Comparison of ENCODE assay signal across 1 cellular context in the genomic region with DNA sequence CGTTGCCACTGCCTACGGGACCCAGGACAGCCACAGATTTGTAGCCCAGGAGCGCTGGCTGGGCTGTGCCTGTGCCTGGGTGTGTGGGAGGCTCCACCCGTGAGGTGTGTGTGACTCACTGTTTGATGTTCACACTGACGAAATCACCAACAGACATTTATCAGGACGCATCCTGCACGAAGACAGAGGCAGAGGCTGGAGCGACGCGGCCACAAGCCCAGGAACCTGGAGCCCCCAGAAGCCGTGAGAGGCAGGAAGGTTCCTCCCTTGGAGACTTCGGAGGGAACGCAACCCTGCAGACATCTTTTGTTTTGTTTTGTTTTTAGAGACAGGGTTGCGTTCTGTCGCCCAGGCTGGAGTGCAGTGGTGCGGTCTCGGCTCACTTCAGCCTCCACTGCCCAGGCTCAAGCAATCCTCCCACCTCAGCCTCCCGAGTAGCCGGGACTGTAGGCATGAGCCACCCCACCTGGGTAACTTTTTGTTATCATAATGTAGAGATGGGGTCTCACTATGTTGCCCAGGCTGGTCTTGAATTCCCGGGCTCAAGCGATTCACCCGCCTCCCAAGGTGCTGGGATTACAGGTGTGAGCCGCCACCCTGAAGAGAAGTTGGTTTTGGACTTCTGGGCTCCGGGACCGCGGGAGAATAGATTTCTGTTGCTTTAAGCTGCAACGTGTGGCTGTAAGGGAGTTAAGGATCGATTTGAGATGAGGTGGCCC.
TF ChIP-seq lines count a peak whose summit lies in the region.

No MANE protein-coding gene starts in this region.

TF ChIP-seq in K562, 482 proteins besides CTCF, POLR2A, EP300 and RAD21 (continued from another document and continues in another):
- TF ChIP-seq, protein P1, sequence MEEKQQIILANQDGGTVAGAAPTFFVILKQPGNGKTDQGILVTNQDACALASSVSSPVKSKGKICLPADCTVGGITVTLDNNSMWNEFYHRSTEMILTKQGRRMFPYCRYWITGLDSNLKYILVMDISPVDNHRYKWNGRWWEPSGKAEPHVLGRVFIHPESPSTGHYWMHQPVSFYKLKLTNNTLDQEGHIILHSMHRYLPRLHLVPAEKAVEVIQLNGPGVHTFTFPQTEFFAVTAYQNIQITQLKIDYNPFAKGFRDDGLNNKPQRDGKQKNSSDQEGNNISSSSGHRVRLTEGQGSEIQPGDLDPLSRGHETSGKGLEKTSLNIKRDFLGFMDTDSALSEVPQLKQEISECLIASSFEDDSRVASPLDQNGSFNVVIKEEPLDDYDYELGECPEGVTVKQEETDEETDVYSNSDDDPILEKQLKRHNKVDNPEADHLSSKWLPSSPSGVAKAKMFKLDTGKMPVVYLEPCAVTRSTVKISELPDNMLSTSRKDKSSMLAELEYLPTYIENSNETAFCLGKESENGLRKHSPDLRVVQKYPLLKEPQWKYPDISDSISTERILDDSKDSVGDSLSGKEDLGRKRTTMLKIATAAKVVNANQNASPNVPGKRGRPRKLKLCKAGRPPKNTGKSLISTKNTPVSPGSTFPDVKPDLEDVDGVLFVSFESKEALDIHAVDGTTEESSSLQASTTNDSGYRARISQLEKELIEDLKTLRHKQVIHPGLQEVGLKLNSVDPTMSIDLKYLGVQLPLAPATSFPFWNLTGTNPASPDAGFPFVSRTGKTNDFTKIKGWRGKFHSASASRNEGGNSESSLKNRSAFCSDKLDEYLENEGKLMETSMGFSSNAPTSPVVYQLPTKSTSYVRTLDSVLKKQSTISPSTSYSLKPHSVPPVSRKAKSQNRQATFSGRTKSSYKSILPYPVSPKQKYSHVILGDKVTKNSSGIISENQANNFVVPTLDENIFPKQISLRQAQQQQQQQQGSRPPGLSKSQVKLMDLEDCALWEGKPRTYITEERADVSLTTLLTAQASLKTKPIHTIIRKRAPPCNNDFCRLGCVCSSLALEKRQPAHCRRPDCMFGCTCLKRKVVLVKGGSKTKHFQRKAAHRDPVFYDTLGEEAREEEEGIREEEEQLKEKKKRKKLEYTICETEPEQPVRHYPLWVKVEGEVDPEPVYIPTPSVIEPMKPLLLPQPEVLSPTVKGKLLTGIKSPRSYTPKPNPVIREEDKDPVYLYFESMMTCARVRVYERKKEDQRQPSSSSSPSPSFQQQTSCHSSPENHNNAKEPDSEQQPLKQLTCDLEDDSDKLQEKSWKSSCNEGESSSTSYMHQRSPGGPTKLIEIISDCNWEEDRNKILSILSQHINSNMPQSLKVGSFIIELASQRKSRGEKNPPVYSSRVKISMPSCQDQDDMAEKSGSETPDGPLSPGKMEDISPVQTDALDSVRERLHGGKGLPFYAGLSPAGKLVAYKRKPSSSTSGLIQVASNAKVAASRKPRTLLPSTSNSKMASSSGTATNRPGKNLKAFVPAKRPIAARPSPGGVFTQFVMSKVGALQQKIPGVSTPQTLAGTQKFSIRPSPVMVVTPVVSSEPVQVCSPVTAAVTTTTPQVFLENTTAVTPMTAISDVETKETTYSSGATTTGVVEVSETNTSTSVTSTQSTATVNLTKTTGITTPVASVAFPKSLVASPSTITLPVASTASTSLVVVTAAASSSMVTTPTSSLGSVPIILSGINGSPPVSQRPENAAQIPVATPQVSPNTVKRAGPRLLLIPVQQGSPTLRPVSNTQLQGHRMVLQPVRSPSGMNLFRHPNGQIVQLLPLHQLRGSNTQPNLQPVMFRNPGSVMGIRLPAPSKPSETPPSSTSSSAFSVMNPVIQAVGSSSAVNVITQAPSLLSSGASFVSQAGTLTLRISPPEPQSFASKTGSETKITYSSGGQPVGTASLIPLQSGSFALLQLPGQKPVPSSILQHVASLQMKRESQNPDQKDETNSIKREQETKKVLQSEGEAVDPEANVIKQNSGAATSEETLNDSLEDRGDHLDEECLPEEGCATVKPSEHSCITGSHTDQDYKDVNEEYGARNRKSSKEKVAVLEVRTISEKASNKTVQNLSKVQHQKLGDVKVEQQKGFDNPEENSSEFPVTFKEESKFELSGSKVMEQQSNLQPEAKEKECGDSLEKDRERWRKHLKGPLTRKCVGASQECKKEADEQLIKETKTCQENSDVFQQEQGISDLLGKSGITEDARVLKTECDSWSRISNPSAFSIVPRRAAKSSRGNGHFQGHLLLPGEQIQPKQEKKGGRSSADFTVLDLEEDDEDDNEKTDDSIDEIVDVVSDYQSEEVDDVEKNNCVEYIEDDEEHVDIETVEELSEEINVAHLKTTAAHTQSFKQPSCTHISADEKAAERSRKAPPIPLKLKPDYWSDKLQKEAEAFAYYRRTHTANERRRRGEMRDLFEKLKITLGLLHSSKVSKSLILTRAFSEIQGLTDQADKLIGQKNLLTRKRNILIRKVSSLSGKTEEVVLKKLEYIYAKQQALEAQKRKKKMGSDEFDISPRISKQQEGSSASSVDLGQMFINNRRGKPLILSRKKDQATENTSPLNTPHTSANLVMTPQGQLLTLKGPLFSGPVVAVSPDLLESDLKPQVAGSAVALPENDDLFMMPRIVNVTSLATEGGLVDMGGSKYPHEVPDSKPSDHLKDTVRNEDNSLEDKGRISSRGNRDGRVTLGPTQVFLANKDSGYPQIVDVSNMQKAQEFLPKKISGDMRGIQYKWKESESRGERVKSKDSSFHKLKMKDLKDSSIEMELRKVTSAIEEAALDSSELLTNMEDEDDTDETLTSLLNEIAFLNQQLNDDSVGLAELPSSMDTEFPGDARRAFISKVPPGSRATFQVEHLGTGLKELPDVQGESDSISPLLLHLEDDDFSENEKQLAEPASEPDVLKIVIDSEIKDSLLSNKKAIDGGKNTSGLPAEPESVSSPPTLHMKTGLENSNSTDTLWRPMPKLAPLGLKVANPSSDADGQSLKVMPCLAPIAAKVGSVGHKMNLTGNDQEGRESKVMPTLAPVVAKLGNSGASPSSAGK (IDR thresholded peaks at IDR 0.05), result peak; percentile 43
- no peak for TF ChIP-seq ZNF134 (CRISPR knock-in tag; conservative IDR thresholded peaks at IDR 0.05)
- no peak for TF ChIP-seq ZNF830 (CRISPR knock-in tag; IDR thresholded peaks at IDR 0.05)
- no peak for TF ChIP-seq GATAD2A (IDR thresholded peaks at IDR 0.05)
- no peak for TF ChIP-seq PHB (CRISPR knock-in tag; IDR thresholded peaks at IDR 0.05)
- TF ChIP-seq CBX8 (IDR thresholded peaks at IDR 0.05; ENCODE audit: borderline replicate concordance, extremely low read depth, low read depth, low read length, poor library complexity, severe bottlenecking), result no peak
- no peak for TF ChIP-seq HLTF (IDR thresholded peaks at IDR 0.05)
- no peak for TF ChIP-seq ZNF707 (CRISPR knock-in tag; conservative IDR thresholded peaks at IDR 0.05)
- 0 out of 2 replicates have a peak, but pooled peaks have one; percentile 36 for TF ChIP-seq ETV1 (tag; conservative IDR thresholded peaks at IDR 0.05; ENCODE audit: low read depth)
- TF ChIP-seq TOE1 (IDR thresholded peaks at IDR 0.05; ENCODE audit: borderline replicate concordance), result no peak
- TF ChIP-seq TOE1 (CRISPR knock-in tag; IDR thresholded peaks at IDR 0.05; ENCODE audit: borderline replicate concordance, low read depth), result no peak
- no peak for TF ChIP-seq POLR2H (tag; IDR thresholded peaks at IDR 0.05; ENCODE audit: low read depth)
- no peak for TF ChIP-seq FOXK2 (conservative IDR thresholded peaks at IDR 0.05 in 1 of 2, IDR thresholded peaks at IDR 0.05 in 1 of 2; ENCODE audit: low read depth in 2 of 2)
- no peak for TF ChIP-seq SIX5 (IDR thresholded peaks at IDR 0.05; ENCODE audit: borderline replicate concordance in 1 of 2, insufficient read depth in 1 of 2, low read depth in 1 of 2, low read length in 2 of 2)
- TF ChIP-seq FIP1L1 (IDR thresholded peaks at IDR 0.05; ENCODE audit: low read depth, low read length, poor library complexity, severe bottlenecking), result no peak
- no peak for TF ChIP-seq HSF4 (CRISPR knock-in tag; IDR thresholded peaks at IDR 0.05; ENCODE audit: borderline replicate concordance)
- peak; percentile 32 to 55; a peak in 2 of 4 replicates for TF ChIP-seq ARNT (IDR thresholded peaks at IDR 0.05)
- peak; percentile 66; the same call in 1 of the 2 replicates for TF ChIP-seq TARDBP (IDR thresholded peaks at IDR 0.05)
- no peak for TF ChIP-seq ZFP30 (CRISPR knock-in tag; IDR thresholded peaks at IDR 0.05; ENCODE audit: borderline replicate concordance)
- TF ChIP-seq SOX6 (IDR thresholded peaks at IDR 0.05), result peak; percentile 54
- TF ChIP-seq CBX1 (IDR thresholded peaks at IDR 0.05; ENCODE audit: low read depth), result peak; percentile 73
- no peak for TF ChIP-seq SIRT6 (IDR thresholded peaks at IDR 0.05; ENCODE audit: low read depth, low read length)
- no peak for TF ChIP-seq ZNF696 (CRISPR knock-in tag; conservative IDR thresholded peaks at IDR 0.05)
- TF ChIP-seq PTBP1 (IDR thresholded peaks at IDR 0.05; ENCODE audit: low read depth, low read length), result no peak
- peak; percentile 81; the same call in 1 of the 2 replicates for TF ChIP-seq HDAC2 (IDR thresholded peaks at IDR 0.05)
- no peak for TF ChIP-seq HDAC8 (tag; IDR thresholded peaks at IDR 0.05)
- no peak for TF ChIP-seq CBX2 (IDR thresholded peaks at IDR 0.05; ENCODE audit: insufficient read depth, low read length, poor library complexity, severe bottlenecking)
- no peak for TF ChIP-seq PCBP1 (IDR thresholded peaks at IDR 0.05; ENCODE audit: low read depth, low read length, poor library complexity, severe bottlenecking)
- no peak for TF ChIP-seq PCBP2 (IDR thresholded peaks at IDR 0.05; ENCODE audit: low read depth, low read length, poor library complexity, severe bottlenecking)
- no peak for TF ChIP-seq TGIF2 (CRISPR knock-in tag; IDR thresholded peaks at IDR 0.05)
- no peak for TF ChIP-seq ZNF311 (CRISPR knock-in tag; IDR thresholded peaks at IDR 0.05)
- TF ChIP-seq CREM (IDR thresholded peaks at IDR 0.05; ENCODE audit: low read depth), result peak; percentile 92
- no peak for TF ChIP-seq ELK1 (CRISPR knock-in tag; IDR thresholded peaks at IDR 0.05)
- no peak for TF ChIP-seq CHD2 (IDR thresholded peaks at IDR 0.05; ENCODE audit: low read depth, low read length)
- 0 out of 2 replicates have a peak, but pooled peaks have one; percentile 32 for TF ChIP-seq ELF4 (CRISPR knock-in tag; IDR thresholded peaks at IDR 0.05)
- TF ChIP-seq FOXK1 (CRISPR knock-in tag; IDR thresholded peaks at IDR 0.05; ENCODE audit: borderline replicate concordance), result no peak
- TF ChIP-seq ZNF655 (CRISPR knock-in tag; IDR thresholded peaks at IDR 0.05), result no peak
- TF ChIP-seq KLF1 (tag; IDR thresholded peaks at IDR 0.05), result no peak
- no peak for TF ChIP-seq RBM34 (IDR thresholded peaks at IDR 0.05; ENCODE audit: borderline replicate concordance, insufficient read depth, low read length)
- TF ChIP-seq NFXL1 (CRISPR knock-in tag; IDR thresholded peaks at IDR 0.05), result no peak
- TF ChIP-seq ZNF184 (CRISPR knock-in tag; IDR thresholded peaks at IDR 0.05), result no peak
- no peak for TF ChIP-seq KLF10 (CRISPR knock-in tag; IDR thresholded peaks at IDR 0.05)
- TF ChIP-seq, protein P2, sequence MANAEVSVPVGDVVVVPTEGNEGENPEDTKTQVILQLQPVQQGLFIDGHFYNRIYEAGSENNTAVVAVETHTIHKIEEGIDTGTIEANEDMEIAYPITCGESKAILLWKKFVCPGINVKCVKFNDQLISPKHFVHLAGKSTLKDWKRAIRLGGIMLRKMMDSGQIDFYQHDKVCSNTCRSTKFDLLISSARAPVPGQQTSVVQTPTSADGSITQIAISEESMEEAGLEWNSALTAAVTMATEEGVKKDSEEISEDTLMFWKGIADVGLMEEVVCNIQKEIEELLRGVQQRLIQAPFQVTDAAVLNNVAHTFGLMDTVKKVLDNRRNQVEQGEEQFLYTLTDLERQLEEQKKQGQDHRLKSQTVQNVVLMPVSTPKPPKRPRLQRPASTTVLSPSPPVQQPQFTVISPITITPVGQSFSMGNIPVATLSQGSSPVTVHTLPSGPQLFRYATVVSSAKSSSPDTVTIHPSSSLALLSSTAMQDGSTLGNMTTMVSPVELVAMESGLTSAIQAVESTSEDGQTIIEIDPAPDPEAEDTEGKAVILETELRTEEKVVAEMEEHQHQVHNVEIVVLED (CRISPR knock-in tag; IDR thresholded peaks at IDR 0.05), result 0 out of 2 replicates have a peak, but pooled peaks have one; percentile 38
- TF ChIP-seq ZZZ3 (IDR thresholded peaks at IDR 0.05), result no peak
- no peak for TF ChIP-seq THRAP3 (IDR thresholded peaks at IDR 0.05; ENCODE audit: borderline replicate concordance)
- TF ChIP-seq, protein P3, sequence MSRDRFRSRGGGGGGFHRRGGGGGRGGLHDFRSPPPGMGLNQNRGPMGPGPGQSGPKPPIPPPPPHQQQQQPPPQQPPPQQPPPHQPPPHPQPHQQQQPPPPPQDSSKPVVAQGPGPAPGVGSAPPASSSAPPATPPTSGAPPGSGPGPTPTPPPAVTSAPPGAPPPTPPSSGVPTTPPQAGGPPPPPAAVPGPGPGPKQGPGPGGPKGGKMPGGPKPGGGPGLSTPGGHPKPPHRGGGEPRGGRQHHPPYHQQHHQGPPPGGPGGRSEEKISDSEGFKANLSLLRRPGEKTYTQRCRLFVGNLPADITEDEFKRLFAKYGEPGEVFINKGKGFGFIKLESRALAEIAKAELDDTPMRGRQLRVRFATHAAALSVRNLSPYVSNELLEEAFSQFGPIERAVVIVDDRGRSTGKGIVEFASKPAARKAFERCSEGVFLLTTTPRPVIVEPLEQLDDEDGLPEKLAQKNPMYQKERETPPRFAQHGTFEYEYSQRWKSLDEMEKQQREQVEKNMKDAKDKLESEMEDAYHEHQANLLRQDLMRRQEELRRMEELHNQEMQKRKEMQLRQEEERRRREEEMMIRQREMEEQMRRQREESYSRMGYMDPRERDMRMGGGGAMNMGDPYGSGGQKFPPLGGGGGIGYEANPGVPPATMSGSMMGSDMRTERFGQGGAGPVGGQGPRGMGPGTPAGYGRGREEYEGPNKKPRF (IDR thresholded peaks at IDR 0.05; ENCODE audit: low read depth, low read length), result no peak
